Comparison of ENCODE assay signal across 9 cellular contexts in the genomic region with DNA sequence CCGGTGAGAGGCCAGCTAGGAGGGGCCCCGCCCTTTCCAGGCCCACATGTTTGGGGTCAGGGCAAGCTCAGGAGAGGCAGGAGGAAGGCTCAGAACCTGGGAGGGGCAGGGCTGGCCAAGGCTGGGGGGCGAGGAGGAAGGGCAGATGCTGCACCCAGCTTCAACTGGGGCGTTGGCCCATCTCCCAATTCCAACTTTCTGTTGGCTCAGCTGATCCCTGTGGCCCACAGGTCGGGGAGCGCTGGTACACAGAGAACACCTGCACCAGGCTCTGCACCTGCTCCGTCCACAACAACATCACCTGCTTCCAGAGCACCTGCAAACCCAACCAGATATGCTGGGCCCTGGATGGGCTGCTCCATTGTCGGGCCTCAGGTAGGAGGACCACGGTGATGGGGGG. TPM values are rescaled to one million over a fixed set of nuclear protein-coding genes. Genes with fewer than 3 reads are reported as not detected.
"Had no signal": no experiment of that assay in that cellular context is flagged by ENCODE, and none has a peak within 500 bp of the region (broad histone marks: within the 10 kb centered on the region; RNA-seq: fewer than 3 reads in every experiment).

No MANE protein-coding gene starts in this region.

- H3K9me3 Mint-ChIP-seq: GM23338, H9, IgD-negative memory B cell had no signal

- H3K27ac ChIP-seq: HL-60, KMS-11 had no signal

- DNase-seq: H9, HCEC 1CT, Karpas-422, KBM-7 had no signal

- H3K4me3 Mint-ChIP-seq: GM23338, H9, IgD-negative memory B cell had no signal

- ATAC-seq: GM23338, HepG2 had no signal

- H3K4me2 ChIP-seq: GM23338, KMS-11 had no signal

- H3K4me1 Mint-ChIP-seq: GM23338, H9 had no signal

- H3K9ac ChIP-seq: KMS-11 had no signal

- H3K27ac Mint-ChIP-seq: GM23338, H9, IgD-negative memory B cell had no signal

- H3K4me3 ChIP-seq: GM23338 had no signal

- H2AFZ ChIP-seq: GM23338 had no signal

RNA-seq across cellular contexts. Expression of gene ZAN, which starts 40.1 kb away (rescaled TPM):
- polyA plus RNA-seq: GM23338, IgD-negative memory B cell had no signal

RNA-seq across cellular contexts. Expression of gene EPO, which starts 53.2 kb away (rescaled TPM):
- polyA plus RNA-seq: IgD-negative memory B cell had no signal

RNA-seq across cellular contexts. Expression of gene EPHB4, which starts 53.8 kb away (rescaled TPM):
- polyA plus RNA-seq: IgD-negative memory B cell had no signal
